In the genomic region with DNA sequence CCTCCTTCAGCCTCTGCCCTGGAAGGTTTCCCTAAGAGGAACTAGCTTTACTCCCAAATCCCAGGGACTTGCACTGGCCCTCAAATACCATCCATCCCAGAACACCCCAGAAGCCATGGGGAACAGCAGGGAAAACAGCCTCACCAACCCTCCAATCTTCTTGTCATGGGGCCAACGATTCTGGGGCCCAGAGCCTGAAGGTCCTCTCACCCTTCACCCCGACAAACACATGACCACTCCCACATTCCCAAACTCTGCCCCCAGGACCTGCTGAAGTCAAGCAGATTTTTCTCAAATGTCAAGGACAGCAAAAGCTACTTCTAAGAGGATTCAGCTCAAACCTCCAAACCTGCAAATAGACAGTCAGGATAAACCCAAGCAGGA, we compare ENCODE assay signal across 12 cellular contexts.
A peak's percentile ranks its signal among the peaks of the same experiment; 100 is the strongest.
DNase-seq lines count a peak whose midpoint lies in the region; ATAC-seq and TF ChIP-seq lines count a peak whose summit lies in the region.
"Had no signal": no experiment of that assay in that cellular context is flagged by ENCODE, and none has a peak within 500 bp of the region (broad histone marks: within the 10 kb centered on the region; RNA-seq: fewer than 3 reads in every experiment).

No MANE protein-coding gene starts in this region.

- CTCF ChIA-PET in mammary epithelial cell (lab: Charles Lee; ENCODE audit: low non-redundant PET) = interaction anchor here (0.5 kb wide), 1 partner anchor 24 kb away, joined by 4 read pairs; no protein-coding TSS in a partner anchor

- H4K91ac ChIP-seq in mesenchymal stem cell (ENCODE audit: low read length) = peak overlapping the region; percentile 99

- no peaks in the 10 kb centered on the region for H3K79me1 ChIP-seq in mesenchymal stem cell (replicated peaks; ENCODE audit: low read length, poor library complexity, severe bottlenecking)

- no peaks in the 10 kb centered on the region for H3F3A ChIP-seq in GM23338 (replicated peaks; ENCODE audit: low read depth)

- H3K4me2 ChIP-seq in GM23338 (no peak overlapping the region), mammary epithelial cell (ENCODE audit: insufficient read depth, low read depth, low read length) (no peak overlapping the region), mesenchymal stem cell (ENCODE audit: low read length, poor library complexity, severe bottlenecking) (no peak overlapping the region)

- H3K27me3 ChIP-seq in GM23338 (ENCODE audit: insufficient read depth) = no peaks in the 10 kb centered on the region
- no peaks in the 10 kb centered on the region for H3K27me3 ChIP-seq in mammary epithelial cell (ENCODE audit: insufficient read depth, low read length)
- no peaks in the 10 kb centered on the region for H3K27me3 ChIP-seq in mesenchymal stem cell (ENCODE audit: control insufficient read depth in 1 of 2, insufficient read depth in 1 of 2, low read length in 2 of 2)

- WGBS in mammary epithelial cell (ENCODE audit: low coverage, missing lambda C conversion rate) = 0% methylated on average over 2 of the region's 2 CpGs
- WGBS in mesenchymal stem cell = 11% methylated on average over 2 of the region's 2 CpGs

- DNase-seq in GM23338 (ENCODE audit: low spot score) = no peak
- DNase-seq in mammary epithelial cell = no peak
- DNase-seq in mesenchymal stem cell = no peak
- DNase-seq in stimulated activated naive B cell treated with anti-CD40 and anti-IgM and Interleukin-4, amounts not matched to agents 10 μg/mL and 1 μg/mL and 100 μg/mL, for 72 hours = no peak
- no peak for DNase-seq in NCI-H2107 treated with DMSO at 0.1 percent for 48 hours (lab: John Stamatoyannopoulos, UW; ENCODE audit: unreplicated experiment)
- DNase-seq in HT-29 (ENCODE audit: low spot score) = no peak
- no peak for DNase-seq in DMS153 (lab: John Stamatoyannopoulos, UW)
- DNase-seq: CD4-positive, CD25-positive, alpha-beta regulatory T cell; NCI-H1105; NCI-H526 had no signal

- H3K36me3 ChIP-seq in GM23338 (ENCODE audit: insufficient read depth) = no peaks in the 10 kb centered on the region
- H3K36me3 ChIP-seq in mammary epithelial cell (ENCODE audit: insufficient read depth, low read length) = no peaks in the 10 kb centered on the region
- H3K36me3 ChIP-seq in mesenchymal stem cell (ENCODE audit: control insufficient read depth in 1 of 2, insufficient read depth in 2 of 2, low read depth in 1 of 2, low read length in 2 of 2) = no peaks in the 10 kb centered on the region

- H3K23ac ChIP-seq in mesenchymal stem cell (ENCODE audit: low read length in 2 of 2) = no peak overlapping the region

- no peak overlapping the region for H3K27ac Mint-ChIP-seq in GM23338
- peak overlapping the region; percentile 1 for H3K27ac Mint-ChIP-seq in stimulated activated naive B cell treated with anti-CD40 and anti-IgM and Interleukin-4, amounts not matched to agents 10 μg/mL and 1 μg/mL and 100 μg/mL, for 72 hours
- H3K27ac Mint-ChIP-seq: T-helper 1 cell treated with Interleukin-12 subunit alpha and Interleukin-12 subunit beta and Interleukin-4 antibody, amounts not matched to agents 30 μg/mL and 1 μg/mL, for 36 hours had no signal

- peak overlapping the region; percentile 87 to 90 for H3K18ac ChIP-seq in mesenchymal stem cell (ENCODE audit: low read depth in 1 of 2, low read length in 2 of 2)

- H3K9me3 ChIP-seq in mammary epithelial cell (replicated peaks; ENCODE audit: insufficient read depth, low read length) = no peaks in the 10 kb centered on the region
- no peaks in the 10 kb centered on the region for H3K9me3 ChIP-seq in mesenchymal stem cell (ENCODE audit: control insufficient read depth, low read length)

- peak overlapping the region; percentile 82 for H2AK5ac ChIP-seq in mesenchymal stem cell (ENCODE audit: low read length, severe bottlenecking)

- H3K4me1 Mint-ChIP-seq in GM23338 = peaks cover 38% of the 10 kb centered on the region
- H3K4me1 Mint-ChIP-seq in stimulated activated naive B cell treated with anti-CD40 and anti-IgM and Interleukin-4, amounts not matched to agents 10 μg/mL and 1 μg/mL and 100 μg/mL, for 72 hours = peaks cover 4 to 6% of the 10 kb centered on the region in 2 donors

- in situ Hi-C loops in mammary epithelial cell (cut with MboI; ENCODE audit: low sequenced_read_pairs in 2 of 2) = no loop called here

- H3K4me3 ChIP-seq in GM23338 = no peak overlapping the region
- no peak overlapping the region for H3K4me3 ChIP-seq in mammary epithelial cell (replicated peaks in 1 of 3; ENCODE audit: insufficient read depth in 1 of 3, low read depth in 2 of 3, low read length in 3 of 3)
- H3K4me3 ChIP-seq in mesenchymal stem cell (ENCODE audit: insufficient read depth in 1 of 2, low read depth in 1 of 2, low read length in 2 of 2) = no peak overlapping the region

- peak overlapping the region; percentile 85 to 94 for H3K4ac ChIP-seq in mesenchymal stem cell (ENCODE audit: low read depth in 1 of 2, low read length in 2 of 2)

- dilution Hi-C loops in mammary epithelial cell (cut with HindIII; ENCODE audit: low sequenced_read_pairs) = no loop called here

- intact Hi-C loops in mammary epithelial cell (cut with micrococcal nuclease) = no loop called here

- peak overlapping the region; percentile 93 to 98 for H2BK12ac ChIP-seq in mesenchymal stem cell (ENCODE audit: low read length in 2 of 2)

- ATAC-seq in GM23338 (no peak), GM19328 (IDR thresholded peaks at IDR 0.05; ENCODE audit: unreplicated experiment) (no peak)
- no peak for ATAC-seq in stimulated activated naive B cell treated with anti-CD40 and anti-IgM and Interleukin-4, amounts not matched to agents 10 μg/mL and 1 μg/mL and 100 μg/mL, for 72 hours (replicated peaks)

- peak overlapping the region; percentile 98 for H2BK120ac ChIP-seq in mesenchymal stem cell (ENCODE audit: low read depth, low read length)

- H4K8ac ChIP-seq in mesenchymal stem cell (ENCODE audit: low read length) = peak overlapping the region; percentile 97

- peaks cover 11% of the 10 kb centered on the region for H3K4me1 ChIP-seq in GM23338 (ENCODE audit: insufficient read depth)
- peaks cover 58% of the 10 kb centered on the region for H3K4me1 ChIP-seq in mammary epithelial cell (ENCODE audit: insufficient read depth, low read length)
- H3K4me1 ChIP-seq in mesenchymal stem cell (ENCODE audit: control insufficient read depth, insufficient read depth, low read depth, low read length) = peaks cover 50% of the 10 kb centered on the region

- TF ChIP-seq CTCF in GM23338 (conservative IDR thresholded peaks at IDR 0.05; ENCODE audit: low read depth in 2 of 2) (no peak), mammary epithelial cell (conservative IDR thresholded peaks at IDR 0.05 in 1 of 2, IDR thresholded peaks at IDR 0.05 in 1 of 2; ENCODE audit: extremely low read depth in 1 of 2, insufficient read depth in 1 of 2, low read depth in 1 of 2, low read length in 2 of 2) (no peak)

- H3K79me2 ChIP-seq in GM23338 (replicated peaks; ENCODE audit: insufficient read depth) (no peaks in the 10 kb centered on the region), mammary epithelial cell (ENCODE audit: insufficient read depth, low read length) (no peaks in the 10 kb centered on the region)

- 0 out of 2 replicates have a peak, but pooled peaks cover 4% of the 10 kb centered on the region for H3K9me2 ChIP-seq in GM23338 (ENCODE audit: insufficient read depth)

- H3K4me3 Mint-ChIP-seq in GM23338 = no peak overlapping the region
- H3K4me3 Mint-ChIP-seq in stimulated activated naive B cell treated with anti-CD40 and anti-IgM and Interleukin-4, amounts not matched to agents 10 μg/mL and 1 μg/mL and 100 μg/mL, for 72 hours = no peak overlapping the region
- H3K4me3 Mint-ChIP-seq: CD4-positive, CD25-positive, alpha-beta regulatory T cell; T-helper 1 cell treated with Interleukin-12 subunit alpha and Interleukin-12 subunit beta and Interleukin-4 antibody, amounts not matched to agents 30 μg/mL and 1 μg/mL, for 36 hours had no signal

- peak overlapping the region; percentile 62 for H3K9ac ChIP-seq in mammary epithelial cell (ENCODE audit: insufficient read depth, low read length)
- H3K9ac ChIP-seq in mesenchymal stem cell (ENCODE audit: low read length) = peak overlapping the region; percentile 53

- BruUV-seq in mammary epithelial cell (replicated peaks; lab: Mats Ljungman, UMichigan) = no TSS peak

- H3K27me3 Mint-ChIP-seq in GM23338 (ENCODE audit: insufficient read depth, low read depth, poor library complexity) = peaks cover 16% of the 10 kb centered on the region
- H3K27me3 Mint-ChIP-seq in stimulated activated naive B cell treated with anti-CD40 and anti-IgM and Interleukin-4, amounts not matched to agents 10 μg/mL and 1 μg/mL and 100 μg/mL, for 72 hours = no peaks in the 10 kb centered on the region
- H3K27me3 Mint-ChIP-seq: CD4-positive, CD25-positive, alpha-beta regulatory T cell had no signal

- H3K14ac ChIP-seq in mesenchymal stem cell (ENCODE audit: low read length in 2 of 2) = peak overlapping the region in 1 of 2 experiments; percentile 66

- peak overlapping the region; percentile 73 for H2BK15ac ChIP-seq in mesenchymal stem cell (ENCODE audit: low read depth, poor library complexity, severe bottlenecking)

- H3K9me3 Mint-ChIP-seq in GM23338 = no peaks in the 10 kb centered on the region
- no peaks in the 10 kb centered on the region for H3K9me3 Mint-ChIP-seq in stimulated activated naive B cell treated with anti-CD40 and anti-IgM and Interleukin-4, amounts not matched to agents 10 μg/mL and 1 μg/mL and 100 μg/mL, for 72 hours
- H3K9me3 Mint-ChIP-seq: T-helper 1 cell treated with Interleukin-12 subunit alpha and Interleukin-12 subunit beta and Interleukin-4 antibody, amounts not matched to agents 30 μg/mL and 1 μg/mL, for 36 hours had no signal

- no peak overlapping the region for H3K27ac ChIP-seq in GM23338 (ENCODE audit: low read depth)
- H3K27ac ChIP-seq in mammary epithelial cell (ENCODE audit: insufficient read depth, low read depth, low read length) = peak overlapping the region; percentile 94
- peak overlapping the region; percentile 48 for H3K27ac ChIP-seq in mesenchymal stem cell (ENCODE audit: low read length, poor library complexity, severe bottlenecking)

- H2BK5ac ChIP-seq in mesenchymal stem cell (ENCODE audit: low read depth, low read length, poor library complexity, severe bottlenecking) = peak overlapping the region; percentile 47

- H3K36me3 Mint-ChIP-seq in GM23338 (ENCODE audit: low read depth) = no peaks in the 10 kb centered on the region
- H3K36me3 Mint-ChIP-seq in stimulated activated naive B cell treated with anti-CD40 and anti-IgM and Interleukin-4, amounts not matched to agents 10 μg/mL and 1 μg/mL and 100 μg/mL, for 72 hours = no peaks in the 10 kb centered on the region
- H3K36me3 Mint-ChIP-seq: CD4-positive, CD25-positive, alpha-beta regulatory T cell had no signal

- H2AFZ ChIP-seq in GM23338 = peak overlapping the region; percentile 90; the same call in 1 of the 2 replicates
- H2AFZ ChIP-seq in mammary epithelial cell (ENCODE audit: low read depth, low read length) = peak overlapping the region; percentile 11
- no peak overlapping the region for H2AFZ ChIP-seq in mesenchymal stem cell (ENCODE audit: low read depth, low read length)

- H4K20me1 ChIP-seq in GM23338 (replicated peaks; ENCODE audit: insufficient read depth) (no peaks in the 10 kb centered on the region), mammary epithelial cell (ENCODE audit: insufficient read depth, low read length) (no peaks in the 10 kb centered on the region)

TF ChIP-seq in GM23338, 12 proteins besides CTCF, POLR2A, EP300 and RAD21:
- no peak for TF ChIP-seq EZH2phosphoT487 (IDR thresholded peaks at IDR 0.05; ENCODE audit: unreplicated experiment)
